Comparison of ENCODE assay signal across 1 cellular context in the genomic region with DNA sequence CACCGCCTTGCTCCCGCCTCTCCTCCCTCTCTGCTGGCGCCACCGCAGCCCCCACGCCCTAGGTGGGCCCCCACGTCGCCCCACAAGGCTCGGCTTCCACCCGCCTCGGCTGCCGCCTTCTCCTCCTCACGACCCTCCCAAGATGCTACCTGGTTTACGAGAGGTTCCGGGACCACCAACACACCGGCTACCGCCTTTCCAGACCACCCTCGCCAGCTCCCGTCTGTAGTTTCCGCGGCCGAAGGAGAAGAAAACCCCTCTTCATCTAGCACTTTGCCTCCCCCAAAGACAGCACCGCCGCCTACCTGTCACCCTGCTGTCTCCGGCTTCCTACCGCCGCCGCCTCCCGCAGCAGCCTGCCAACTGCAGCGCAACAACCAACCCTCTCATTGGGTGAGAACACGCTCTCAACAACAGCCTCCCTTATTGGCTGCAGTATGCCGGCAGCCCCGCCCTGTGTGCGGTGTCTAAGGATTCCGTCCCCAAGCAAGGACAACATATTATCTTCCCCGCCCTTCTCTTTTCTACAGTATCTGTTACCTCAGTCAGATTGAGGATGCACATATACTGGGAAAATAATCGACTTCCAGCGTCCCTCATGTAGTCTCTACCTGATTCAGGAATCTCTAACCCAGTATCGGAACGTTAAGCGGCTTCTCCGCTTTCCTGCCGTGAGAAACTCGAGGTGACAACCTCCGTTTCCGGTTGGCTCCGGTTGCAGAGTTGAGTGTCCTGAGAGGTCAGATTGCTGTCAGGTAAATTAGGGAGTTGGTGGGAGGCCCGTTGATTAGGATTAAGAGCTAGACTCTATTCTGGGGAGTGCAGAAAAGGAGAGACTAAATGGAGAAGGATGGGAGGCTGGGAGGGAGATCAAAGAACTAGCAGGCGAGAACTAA.
A peak's percentile ranks its signal among the peaks of the same experiment; 100 is the strongest.
TF ChIP-seq lines count a peak whose summit lies in the region.

A gene (minus strand): TSS at position 367 of the 896 bp plus-strand sequence. CDS start 47,662 bp downstream, outside the sequence.
A gene (plus strand): TSS at position 697 of the 896 bp plus-strand sequence. CDS start 6,882 bp downstream, outside the sequence.

TF ChIP-seq in GM12878, 131 proteins besides CTCF, POLR2A, EP300 and RAD21 (continued from another document):
- TF ChIP-seq, protein P1, sequence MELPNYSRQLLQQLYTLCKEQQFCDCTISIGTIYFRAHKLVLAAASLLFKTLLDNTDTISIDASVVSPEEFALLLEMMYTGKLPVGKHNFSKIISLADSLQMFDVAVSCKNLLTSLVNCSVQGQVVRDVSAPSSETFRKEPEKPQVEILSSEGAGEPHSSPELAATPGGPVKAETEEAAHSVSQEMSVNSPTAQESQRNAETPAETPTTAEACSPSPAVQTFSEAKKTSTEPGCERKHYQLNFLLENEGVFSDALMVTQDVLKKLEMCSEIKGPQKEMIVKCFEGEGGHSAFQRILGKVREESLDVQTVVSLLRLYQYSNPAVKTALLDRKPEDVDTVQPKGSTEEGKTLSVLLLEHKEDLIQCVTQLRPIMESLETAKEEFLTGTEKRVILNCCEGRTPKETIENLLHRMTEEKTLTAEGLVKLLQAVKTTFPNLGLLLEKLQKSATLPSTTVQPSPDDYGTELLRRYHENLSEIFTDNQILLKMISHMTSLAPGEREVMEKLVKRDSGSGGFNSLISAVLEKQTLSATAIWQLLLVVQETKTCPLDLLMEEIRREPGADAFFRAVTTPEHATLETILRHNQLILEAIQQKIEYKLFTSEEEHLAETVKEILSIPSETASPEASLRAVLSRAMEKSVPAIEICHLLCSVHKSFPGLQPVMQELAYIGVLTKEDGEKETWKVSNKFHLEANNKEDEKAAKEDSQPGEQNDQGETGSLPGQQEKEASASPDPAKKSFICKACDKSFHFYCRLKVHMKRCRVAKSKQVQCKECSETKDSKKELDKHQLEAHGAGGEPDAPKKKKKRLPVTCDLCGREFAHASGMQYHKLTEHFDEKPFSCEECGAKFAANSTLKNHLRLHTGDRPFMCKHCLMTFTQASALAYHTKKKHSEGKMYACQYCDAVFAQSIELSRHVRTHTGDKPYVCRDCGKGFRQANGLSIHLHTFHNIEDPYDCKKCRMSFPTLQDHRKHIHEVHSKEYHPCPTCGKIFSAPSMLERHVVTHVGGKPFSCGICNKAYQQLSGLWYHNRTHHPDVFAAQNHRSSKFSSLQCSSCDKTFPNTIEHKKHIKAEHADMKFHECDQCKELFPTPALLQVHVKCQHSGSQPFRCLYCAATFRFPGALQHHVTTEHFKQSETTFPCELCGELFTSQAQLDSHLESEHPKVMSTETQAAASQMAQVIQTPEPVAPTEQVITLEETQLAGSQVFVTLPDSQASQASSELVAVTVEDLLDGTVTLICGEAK (IDR thresholded peaks at IDR 0.05; ENCODE audit: borderline replicate concordance) = peak; percentile 100
- TF ChIP-seq, protein P2, sequence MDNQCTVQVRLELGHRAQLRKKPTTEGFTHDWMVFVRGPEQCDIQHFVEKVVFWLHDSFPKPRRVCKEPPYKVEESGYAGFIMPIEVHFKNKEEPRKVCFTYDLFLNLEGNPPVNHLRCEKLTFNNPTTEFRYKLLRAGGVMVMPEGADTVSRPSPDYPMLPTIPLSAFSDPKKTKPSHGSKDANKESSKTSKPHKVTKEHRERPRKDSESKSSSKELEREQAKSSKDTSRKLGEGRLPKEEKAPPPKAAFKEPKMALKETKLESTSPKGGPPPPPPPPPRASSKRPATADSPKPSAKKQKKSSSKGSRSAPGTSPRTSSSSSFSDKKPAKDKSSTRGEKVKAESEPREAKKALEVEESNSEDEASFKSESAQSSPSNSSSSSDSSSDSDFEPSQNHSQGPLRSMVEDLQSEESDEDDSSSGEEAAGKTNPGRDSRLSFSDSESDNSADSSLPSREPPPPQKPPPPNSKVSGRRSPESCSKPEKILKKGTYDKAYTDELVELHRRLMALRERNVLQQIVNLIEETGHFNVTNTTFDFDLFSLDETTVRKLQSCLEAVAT (IDR thresholded peaks at IDR 0.05) = peak; percentile 91
- TF ChIP-seq, protein P3, sequence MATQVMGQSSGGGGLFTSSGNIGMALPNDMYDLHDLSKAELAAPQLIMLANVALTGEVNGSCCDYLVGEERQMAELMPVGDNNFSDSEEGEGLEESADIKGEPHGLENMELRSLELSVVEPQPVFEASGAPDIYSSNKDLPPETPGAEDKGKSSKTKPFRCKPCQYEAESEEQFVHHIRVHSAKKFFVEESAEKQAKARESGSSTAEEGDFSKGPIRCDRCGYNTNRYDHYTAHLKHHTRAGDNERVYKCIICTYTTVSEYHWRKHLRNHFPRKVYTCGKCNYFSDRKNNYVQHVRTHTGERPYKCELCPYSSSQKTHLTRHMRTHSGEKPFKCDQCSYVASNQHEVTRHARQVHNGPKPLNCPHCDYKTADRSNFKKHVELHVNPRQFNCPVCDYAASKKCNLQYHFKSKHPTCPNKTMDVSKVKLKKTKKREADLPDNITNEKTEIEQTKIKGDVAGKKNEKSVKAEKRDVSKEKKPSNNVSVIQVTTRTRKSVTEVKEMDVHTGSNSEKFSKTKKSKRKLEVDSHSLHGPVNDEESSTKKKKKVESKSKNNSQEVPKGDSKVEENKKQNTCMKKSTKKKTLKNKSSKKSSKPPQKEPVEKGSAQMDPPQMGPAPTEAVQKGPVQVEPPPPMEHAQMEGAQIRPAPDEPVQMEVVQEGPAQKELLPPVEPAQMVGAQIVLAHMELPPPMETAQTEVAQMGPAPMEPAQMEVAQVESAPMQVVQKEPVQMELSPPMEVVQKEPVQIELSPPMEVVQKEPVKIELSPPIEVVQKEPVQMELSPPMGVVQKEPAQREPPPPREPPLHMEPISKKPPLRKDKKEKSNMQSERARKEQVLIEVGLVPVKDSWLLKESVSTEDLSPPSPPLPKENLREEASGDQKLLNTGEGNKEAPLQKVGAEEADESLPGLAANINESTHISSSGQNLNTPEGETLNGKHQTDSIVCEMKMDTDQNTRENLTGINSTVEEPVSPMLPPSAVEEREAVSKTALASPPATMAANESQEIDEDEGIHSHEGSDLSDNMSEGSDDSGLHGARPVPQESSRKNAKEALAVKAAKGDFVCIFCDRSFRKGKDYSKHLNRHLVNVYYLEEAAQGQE (IDR thresholded peaks at IDR 0.05; ENCODE audit: low read depth, low read length) = no peak
- TF ChIP-seq, protein P4, sequence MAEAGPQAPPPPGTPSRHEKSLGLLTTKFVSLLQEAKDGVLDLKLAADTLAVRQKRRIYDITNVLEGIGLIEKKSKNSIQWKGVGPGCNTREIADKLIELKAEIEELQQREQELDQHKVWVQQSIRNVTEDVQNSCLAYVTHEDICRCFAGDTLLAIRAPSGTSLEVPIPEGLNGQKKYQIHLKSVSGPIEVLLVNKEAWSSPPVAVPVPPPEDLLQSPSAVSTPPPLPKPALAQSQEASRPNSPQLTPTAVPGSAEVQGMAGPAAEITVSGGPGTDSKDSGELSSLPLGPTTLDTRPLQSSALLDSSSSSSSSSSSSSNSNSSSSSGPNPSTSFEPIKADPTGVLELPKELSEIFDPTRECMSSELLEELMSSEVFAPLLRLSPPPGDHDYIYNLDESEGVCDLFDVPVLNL (IDR thresholded peaks at IDR 0.05; ENCODE audit: low read depth, low read length) = no peak
- TF ChIP-seq POLR2AphosphoS2 (IDR thresholded peaks at IDR 0.05; ENCODE audit: low read depth, low read length) (peak; percentile 73; the same call in 1 of the 2 replicates), RELA (IDR thresholded peaks at IDR 0.05; ENCODE audit: borderline replicate concordance, partially characterized antibody) (peak; percentile 90), PAX8 (IDR thresholded peaks at IDR 0.05) (no peak; the same call in 1 of the 2 replicates), YY1 (IDR thresholded peaks at IDR 0.05; ENCODE audit: low read depth, low read length) (peak; percentile 19; the same call in 1 of the 2 replicates), SP1 (IDR thresholded peaks at IDR 0.05; ENCODE audit: low read depth, low read length) (peak; percentile 96), FOXM1 (IDR thresholded peaks at IDR 0.05; ENCODE audit: low read depth, low read length) (no peak; the same call in 1 of the 2 replicates), ZNF274 (IDR thresholded peaks at IDR 0.05; ENCODE audit: insufficient read depth, insufficient read length) (no peak)
- TF ChIP-seq, protein P5, sequence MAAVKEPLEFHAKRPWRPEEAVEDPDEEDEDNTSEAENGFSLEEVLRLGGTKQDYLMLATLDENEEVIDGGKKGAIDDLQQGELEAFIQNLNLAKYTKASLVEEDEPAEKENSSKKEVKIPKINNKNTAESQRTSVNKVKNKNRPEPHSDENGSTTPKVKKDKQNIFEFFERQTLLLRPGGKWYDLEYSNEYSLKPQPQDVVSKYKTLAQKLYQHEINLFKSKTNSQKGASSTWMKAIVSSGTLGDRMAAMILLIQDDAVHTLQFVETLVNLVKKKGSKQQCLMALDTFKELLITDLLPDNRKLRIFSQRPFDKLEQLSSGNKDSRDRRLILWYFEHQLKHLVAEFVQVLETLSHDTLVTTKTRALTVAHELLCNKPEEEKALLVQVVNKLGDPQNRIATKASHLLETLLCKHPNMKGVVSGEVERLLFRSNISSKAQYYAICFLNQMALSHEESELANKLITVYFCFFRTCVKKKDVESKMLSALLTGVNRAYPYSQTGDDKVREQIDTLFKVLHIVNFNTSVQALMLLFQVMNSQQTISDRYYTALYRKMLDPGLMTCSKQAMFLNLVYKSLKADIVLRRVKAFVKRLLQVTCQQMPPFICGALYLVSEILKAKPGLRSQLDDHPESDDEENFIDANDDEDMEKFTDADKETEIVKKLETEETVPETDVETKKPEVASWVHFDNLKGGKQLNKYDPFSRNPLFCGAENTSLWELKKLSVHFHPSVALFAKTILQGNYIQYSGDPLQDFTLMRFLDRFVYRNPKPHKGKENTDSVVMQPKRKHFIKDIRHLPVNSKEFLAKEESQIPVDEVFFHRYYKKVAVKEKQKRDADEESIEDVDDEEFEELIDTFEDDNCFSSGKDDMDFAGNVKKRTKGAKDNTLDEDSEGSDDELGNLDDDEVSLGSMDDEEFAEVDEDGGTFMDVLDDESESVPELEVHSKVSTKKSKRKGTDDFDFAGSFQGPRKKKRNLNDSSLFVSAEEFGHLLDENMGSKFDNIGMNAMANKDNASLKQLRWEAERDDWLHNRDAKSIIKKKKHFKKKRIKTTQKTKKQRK (IDR thresholded peaks at IDR 0.05; ENCODE audit: low read depth, low read length) = no peak
- TF ChIP-seq, protein P6, sequence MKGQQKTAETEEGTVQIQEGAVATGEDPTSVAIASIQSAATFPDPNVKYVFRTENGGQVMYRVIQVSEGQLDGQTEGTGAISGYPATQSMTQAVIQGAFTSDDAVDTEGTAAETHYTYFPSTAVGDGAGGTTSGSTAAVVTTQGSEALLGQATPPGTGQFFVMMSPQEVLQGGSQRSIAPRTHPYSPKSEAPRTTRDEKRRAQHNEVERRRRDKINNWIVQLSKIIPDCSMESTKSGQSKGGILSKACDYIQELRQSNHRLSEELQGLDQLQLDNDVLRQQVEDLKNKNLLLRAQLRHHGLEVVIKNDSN (IDR thresholded peaks at IDR 0.05; ENCODE audit: borderline replicate concordance, extremely low read length, insufficient read depth, low read depth, low read length) = no peak
- TF ChIP-seq, protein P7, sequence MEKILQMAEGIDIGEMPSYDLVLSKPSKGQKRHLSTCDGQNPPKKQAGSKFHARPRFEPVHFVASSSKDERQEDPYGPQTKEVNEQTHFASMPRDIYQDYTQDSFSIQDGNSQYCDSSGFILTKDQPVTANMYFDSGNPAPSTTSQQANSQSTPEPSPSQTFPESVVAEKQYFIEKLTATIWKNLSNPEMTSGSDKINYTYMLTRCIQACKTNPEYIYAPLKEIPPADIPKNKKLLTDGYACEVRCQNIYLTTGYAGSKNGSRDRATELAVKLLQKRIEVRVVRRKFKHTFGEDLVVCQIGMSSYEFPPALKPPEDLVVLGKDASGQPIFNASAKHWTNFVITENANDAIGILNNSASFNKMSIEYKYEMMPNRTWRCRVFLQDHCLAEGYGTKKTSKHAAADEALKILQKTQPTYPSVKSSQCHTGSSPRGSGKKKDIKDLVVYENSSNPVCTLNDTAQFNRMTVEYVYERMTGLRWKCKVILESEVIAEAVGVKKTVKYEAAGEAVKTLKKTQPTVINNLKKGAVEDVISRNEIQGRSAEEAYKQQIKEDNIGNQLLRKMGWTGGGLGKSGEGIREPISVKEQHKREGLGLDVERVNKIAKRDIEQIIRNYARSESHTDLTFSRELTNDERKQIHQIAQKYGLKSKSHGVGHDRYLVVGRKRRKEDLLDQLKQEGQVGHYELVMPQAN (conservative IDR thresholded peaks at IDR 0.05) = peak; percentile 74
